In the genomic region with DNA sequence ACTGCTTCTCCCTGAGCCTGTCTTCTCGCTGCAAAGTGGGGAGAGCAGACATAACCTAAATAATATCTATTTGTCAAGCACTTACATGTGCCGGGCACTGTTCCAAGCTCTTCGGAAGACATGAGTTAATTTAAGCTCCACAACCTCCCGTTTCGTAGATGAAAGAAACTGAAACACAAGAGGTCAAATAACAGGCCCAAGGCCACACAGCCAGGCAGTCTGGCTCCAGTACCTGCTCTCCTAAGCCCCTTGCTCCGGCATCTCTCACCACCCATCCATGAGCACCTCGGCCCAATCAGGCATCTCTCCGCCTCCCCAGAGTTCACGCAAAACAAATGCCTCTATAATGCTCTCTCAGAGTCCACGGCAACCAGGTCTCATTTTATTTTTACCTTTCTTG, we compare ENCODE assay signal across 20 cellular contexts.
A peak's percentile ranks its signal among the peaks of the same experiment; 100 is the strongest.
DNase-seq lines count a peak whose midpoint lies in the region; ATAC-seq and TF ChIP-seq lines count a peak whose summit lies in the region.
"Had no signal": no experiment of that assay in that cellular context is flagged by ENCODE, and none has a peak within 500 bp of the region (broad histone marks: within the 10 kb centered on the region; RNA-seq: fewer than 3 reads in every experiment).

No MANE protein-coding gene starts in this region.

- TF ChIP-seq CTCF in left ventricle myocardium inferior (IDR thresholded peaks at IDR 0.05; ENCODE audit: borderline replicate concordance) = no peak
- no peak for TF ChIP-seq CTCF in brain (conservative IDR thresholded peaks at IDR 0.05)
- no peak for TF ChIP-seq CTCF in activated CD8-positive, alpha-beta T cell treated with anti-CD3 and anti-CD28 coated beads for 36 hours (IDR thresholded peaks at IDR 0.05)

- H3K4me1 ChIP-seq in left ventricle myocardium inferior = no peaks in the 10 kb centered on the region
- H3K4me1 ChIP-seq: esophagus muscularis mucosa, vagina had no signal

- no peak overlapping the region for H3K4me3 ChIP-seq in left ventricle myocardium inferior
- H3K4me3 ChIP-seq: BLaER1 treated with 17β-estradiol and CSF1 and Interleukin-3, amounts not matched to agents 10 nM and 100 nM; esophagus muscularis mucosa; vagina had no signal

- no peak overlapping the region for H3K27ac ChIP-seq in left ventricle myocardium inferior (replicated peaks)
- H3K27ac ChIP-seq: BLaER1 treated with 17β-estradiol and CSF1 and Interleukin-3, amounts not matched to agents 10 nM and 100 nM; esophagus muscularis mucosa; RWPE1; vagina had no signal

- no peaks in the 10 kb centered on the region for H3K36me3 Mint-ChIP-seq in brain
- H3K36me3 Mint-ChIP-seq in stimulated activated effector memory CD8-positive, alpha-beta T cell treated with anti-CD3 and anti-CD28 coated beads, Interleukin-12 subunit alpha, Interleukin-12 subunit beta, amount 100 ng/mL, for 72 hours = no peaks in the 10 kb centered on the region
- H3K36me3 Mint-ChIP-seq in activated CD8-positive, alpha-beta T cell treated with anti-CD3 and anti-CD28 coated beads for 36 hours (ENCODE audit: low read depth) = no peaks in the 10 kb centered on the region
- H3K36me3 Mint-ChIP-seq: activated naive CD8-positive, alpha-beta T cell; natural killer cell treated with Interleukin-12 subunit alpha and Interleukin-12 subunit beta and Interleukin-15 and Interleukin-18, amount 100 ng/mL, for 72 hours had no signal

- CTCF ChIA-PET in activated CD8-positive, alpha-beta T cell treated with anti-CD3 and anti-CD28 coated beads for 36 hours (lab: Charles Lee) = interaction anchor here (1.2 kb wide), 1 partner anchor 27 kb away, joined by 3 read pairs; no protein-coding TSS in a partner anchor

- no peak overlapping the region for H3K4me3 Mint-ChIP-seq in brain
- no peak overlapping the region for H3K4me3 Mint-ChIP-seq in stimulated activated effector memory CD8-positive, alpha-beta T cell treated with anti-CD3 and anti-CD28 coated beads, Interleukin-12 subunit alpha, Interleukin-12 subunit beta, amount 100 ng/mL, for 72 hours
- no peak overlapping the region for H3K4me3 Mint-ChIP-seq in activated CD8-positive, alpha-beta T cell treated with anti-CD3 and anti-CD28 coated beads for 36 hours
- H3K4me3 Mint-ChIP-seq: activated naive CD8-positive, alpha-beta T cell; activated T-helper 1 cell treated with anti-CD3 and anti-CD28 coated beads, Interleukin-12 subunit alpha, Interleukin-12 subunit beta, Interleukin-2, Interleukin-4 antibody, amounts not matched to agents 30 ng/mL and 10 ng/mL and 1 ng/mL, durations not matched to agents 14 hours and 24 hours and 36 hours; natural killer cell treated with Interleukin-12 subunit alpha and Interleukin-12 subunit beta and Interleukin-15 and Interleukin-18, amount 100 ng/mL, for 72 hours had no signal

- H3K27ac Mint-ChIP-seq in brain = peak overlapping the region in 4 of 5 experiments; percentile 16 to 89 (median 43)
- peak overlapping the region; percentile 6 for H3K27ac Mint-ChIP-seq in stimulated activated effector memory CD8-positive, alpha-beta T cell treated with anti-CD3 and anti-CD28 coated beads, Interleukin-12 subunit alpha, Interleukin-12 subunit beta, amount 100 ng/mL, for 72 hours
- H3K27ac Mint-ChIP-seq in activated CD8-positive, alpha-beta T cell treated with anti-CD3 and anti-CD28 coated beads for 36 hours = no peak overlapping the region
- H3K27ac Mint-ChIP-seq: activated naive CD8-positive, alpha-beta T cell; activated T-helper 1 cell treated with anti-CD3 and anti-CD28 coated beads, Interleukin-12 subunit alpha, Interleukin-12 subunit beta, Interleukin-2, Interleukin-4 antibody, amounts not matched to agents 30 ng/mL and 10 ng/mL and 1 ng/mL, durations not matched to agents 14 hours and 24 hours and 36 hours; natural killer cell treated with Interleukin-12 subunit alpha and Interleukin-12 subunit beta and Interleukin-15 and Interleukin-18, amount 100 ng/mL, for 72 hours had no signal

- H3K27me3 ChIP-seq in left ventricle myocardium inferior (ENCODE audit: low read depth) = peaks cover 78% of the 10 kb centered on the region
- H3K27me3 ChIP-seq: BLaER1 treated with 17β-estradiol and CSF1 and Interleukin-3, amounts not matched to agents 10 nM and 100 nM; vagina had no signal

- intact Hi-C loops in Right ventricle myocardium superior (cut with DNase I) = no loop called here
- intact Hi-C loops in left ventricle myocardium inferior (cut with micrococcal nuclease) = no loop called here
- intact Hi-C loops in activated CD8-positive, alpha-beta T cell treated with anti-CD3 and anti-CD28 coated beads for 36 hours (cut with micrococcal nuclease) = no loop called here

- POLR2A ChIA-PET in activated CD8-positive, alpha-beta T cell treated with anti-CD3 and anti-CD28 coated beads for 36 hours (lab: Charles Lee) = no interaction called here

- peaks cover 5 to 15% (median 7%) of the 10 kb centered on the region in 5 experiments for H3K9me3 Mint-ChIP-seq in brain
- H3K9me3 Mint-ChIP-seq in stimulated activated effector memory CD8-positive, alpha-beta T cell treated with anti-CD3 and anti-CD28 coated beads, Interleukin-12 subunit alpha, Interleukin-12 subunit beta, amount 100 ng/mL, for 72 hours = no peaks in the 10 kb centered on the region
- H3K9me3 Mint-ChIP-seq in activated CD8-positive, alpha-beta T cell treated with anti-CD3 and anti-CD28 coated beads for 36 hours = no peaks in the 10 kb centered on the region
- H3K9me3 Mint-ChIP-seq: activated T-helper 1 cell treated with anti-CD3 and anti-CD28 coated beads, Interleukin-12 subunit alpha, Interleukin-12 subunit beta, Interleukin-2, Interleukin-4 antibody, amounts not matched to agents 30 ng/mL and 10 ng/mL and 1 ng/mL, durations not matched to agents 14 hours and 24 hours and 36 hours; natural killer cell treated with Interleukin-12 subunit alpha and Interleukin-12 subunit beta and Interleukin-15 and Interleukin-18, amount 100 ng/mL, for 72 hours had no signal

- H3K4me1 Mint-ChIP-seq in brain = peaks cover 25% of the 10 kb centered on the region
- H3K4me1 Mint-ChIP-seq in stimulated activated effector memory CD8-positive, alpha-beta T cell treated with anti-CD3 and anti-CD28 coated beads, Interleukin-12 subunit alpha, Interleukin-12 subunit beta, amount 100 ng/mL, for 72 hours = no peaks in the 10 kb centered on the region
- no peaks in the 10 kb centered on the region for H3K4me1 Mint-ChIP-seq in activated CD8-positive, alpha-beta T cell treated with anti-CD3 and anti-CD28 coated beads for 36 hours (ENCODE audit: low read depth)

- DNase-seq in Right ventricle myocardium superior = peak; percentile 20
- DNase-seq in left ventricle myocardium inferior = no peak
- peak; percentile 41 for DNase-seq in NCI-H2196 treated with DMSO at 0.1 percent for 48 hours (lab: John Stamatoyannopoulos, UW; ENCODE audit: unreplicated experiment)
- DNase-seq in stimulated activated effector memory CD8-positive, alpha-beta T cell treated with anti-CD3 and anti-CD28 coated beads, Interleukin-12 subunit alpha, Interleukin-12 subunit beta, amount 100 ng/mL, for 72 hours (ENCODE audit: low spot score in 2 of 2) = no peak
- DNase-seq in activated CD8-positive, alpha-beta T cell treated with anti-CD3 and anti-CD28 coated beads for 36 hours = no peak
- DNase-seq in activated CD4-positive, alpha-beta T cell treated with anti-CD3 and anti-CD28 coated beads, Interleukin-2, amount 50 U/mL, for 4 hours = no peak
- DNase-seq in stimulated activated naive CD8-positive, alpha-beta T cell treated with anti-CD3 and anti-CD28 coated beads, Interleukin-15, Interleukin-2, amounts not matched to agents 100 U/mL and 50 U/mL, for 24 hours = no peak
- DNase-seq: activated CD4-positive, CD25-positive, alpha-beta regulatory T cell treated with anti-CD3 and anti-CD28 coated beads, Interleukin-2, amount 50 U/mL, for 72 hours; effector memory CD4-positive, alpha-beta T cell; GF-D8; left cardiac atrium; NCI-H2107 had no signal

- no peak for ATAC-seq in Right ventricle myocardium superior (ENCODE audit: poor library complexity)
- ATAC-seq in stimulated activated effector memory CD8-positive, alpha-beta T cell treated with anti-CD3 and anti-CD28 coated beads, Interleukin-12 subunit alpha, Interleukin-12 subunit beta, amount 100 ng/mL, for 72 hours = no peak
- no peak for ATAC-seq in activated CD8-positive, alpha-beta T cell treated with anti-CD3 and anti-CD28 coated beads for 36 hours
- no peak for ATAC-seq in stimulated activated naive CD8-positive, alpha-beta T cell treated with anti-CD3 and anti-CD28 coated beads, Interleukin-15, Interleukin-2, amounts not matched to agents 100 U/mL and 50 U/mL, for 24 hours
- ATAC-seq: left cardiac atrium; natural killer cell treated with Interleukin-12 subunit alpha and Interleukin-12 subunit beta and Interleukin-15 and Interleukin-18, amount 100 ng/mL, for 72 hours had no signal

- H3K9me3 ChIP-seq in left ventricle myocardium inferior (replicated peaks) = peaks cover 13% of the 10 kb centered on the region
- H3K9me3 ChIP-seq: vagina had no signal

- peaks cover 31% of the 10 kb centered on the region for H3K27me3 Mint-ChIP-seq in brain
- peaks cover 37% of the 10 kb centered on the region for H3K27me3 Mint-ChIP-seq in activated CD8-positive, alpha-beta T cell treated with anti-CD3 and anti-CD28 coated beads for 36 hours

- H3K36me3 ChIP-seq in left ventricle myocardium inferior = no peaks in the 10 kb centered on the region
- H3K36me3 ChIP-seq: BLaER1 treated with 17β-estradiol and CSF1 and Interleukin-3, amounts not matched to agents 10 nM and 100 nM; esophagus muscularis mucosa; vagina had no signal

Comparison
In these comparisons a context has a peak if more than half of its experiments do, and no peak if none do; other contexts are left out.
1. DNase-seq: peak in Right ventricle myocardium superior (single experiment) and NCI-H2196 treated with DMSO at 0.1 percent for 48 hours (single experiment); none in left ventricle myocardium inferior (single experiment), stimulated activated effector memory CD8-positive, alpha-beta T cell treated with anti-CD3 and anti-CD28 coated beads, Interleukin-12 subunit alpha, Interleukin-12 subunit beta, amount 100 ng/mL, for 72 hours (0 of 2), activated CD8-positive, alpha-beta T cell treated with anti-CD3 and anti-CD28 coated beads for 36 hours (single experiment), activated CD4-positive, alpha-beta T cell treated with anti-CD3 and anti-CD28 coated beads, Interleukin-2, amount 50 U/mL, for 4 hours (0 of 2) and stimulated activated naive CD8-positive, alpha-beta T cell treated with anti-CD3 and anti-CD28 coated beads, Interleukin-15, Interleukin-2, amounts not matched to agents 100 U/mL and 50 U/mL, for 24 hours (single experiment).